In the genomic region with DNA sequence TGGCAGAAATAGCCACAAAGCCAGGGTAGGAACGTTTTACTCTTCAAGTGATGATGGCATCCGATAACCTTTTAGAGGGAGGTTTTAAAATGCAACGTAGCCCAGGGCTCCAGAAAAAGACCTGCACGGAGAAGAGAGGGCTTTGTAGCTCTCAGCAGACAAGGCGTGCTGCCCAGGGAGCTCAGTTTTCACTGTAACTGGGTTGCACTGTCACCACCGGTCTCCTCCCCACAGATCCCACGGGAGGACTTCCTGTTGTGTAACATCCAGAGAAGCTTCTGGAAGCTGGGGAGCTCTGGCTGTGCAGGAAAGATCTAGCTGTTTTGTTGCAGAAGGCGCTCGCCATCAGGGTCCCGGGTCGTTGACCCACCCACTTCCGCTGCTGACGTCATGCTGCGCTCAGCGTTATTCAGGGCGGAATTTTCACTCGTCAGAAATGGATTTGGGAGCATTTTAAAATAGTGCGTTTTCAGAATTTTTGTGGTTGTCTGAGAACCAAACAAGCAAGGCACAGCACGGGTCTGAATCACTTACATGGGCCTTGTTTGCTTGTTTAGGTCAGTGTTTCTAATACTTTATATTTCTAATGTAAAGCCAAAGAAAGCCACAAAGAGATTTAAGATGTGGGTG, we compare ENCODE assay signal across 10 cellular contexts. TPM values are rescaled to one million over a fixed set of nuclear protein-coding genes. Genes with fewer than 3 reads are reported as not detected.
DNase-seq lines count a peak whose midpoint lies in the region; ATAC-seq, FAIRE-seq and TF ChIP-seq lines count a peak whose summit lies in the region.
"Had no signal": no experiment of that assay in that cellular context is flagged by ENCODE, and none has a peak within 500 bp of the region (broad histone marks: within the 10 kb centered on the region; RNA-seq: fewer than 3 reads in every experiment).

No MANE protein-coding gene starts in this region.

- CTCF ChIA-PET in HepG2 (lab: Yijun Ruan, JAX; ENCODE audit: low intra/inter-chr PET ratio, low total read pairs), result no interaction called here

- intact Hi-C loops in HepG2 (cut with micrococcal nuclease; ENCODE audit: unreplicated experiment), result no loop called here

- no peak for FAIRE-seq in HepG2 (lab: Jason Lieb, UNC)

- BruUV-seq in HepG2 (replicated peaks; lab: Mats Ljungman, UMichigan), result no TSS peak

- H2AFZ ChIP-seq in HepG2 (ENCODE audit: low read length), result no peak overlapping the region

- peaks cover 2 to 4% of the 10 kb centered on the region in 2 experiments; a peak in 2 of 5 replicates for H3K36me3 ChIP-seq in HepG2 (replicated peaks in 1 of 2; ENCODE audit: control insufficient read depth in 1 of 2, insufficient read depth in 2 of 2, low read length in 2 of 2)

- TF ChIP-seq POLR2A in HepG2 (IDR thresholded peaks at IDR 0.05; ENCODE audit: insufficient read depth in 1 of 2, low read depth in 2 of 2, low read length in 2 of 2), result no peak

- no peak for TF ChIP-seq CTCF in HepG2 (CRISPR knock-in tag; IDR thresholded peaks at IDR 0.05)
- TF ChIP-seq CTCF in GM13976 (IDR thresholded peaks at IDR 0.05; ENCODE audit: borderline replicate concordance, control extremely low read depth, extremely low read depth, insufficient read depth, missing control alignments), result no peak

- H3K9ac ChIP-seq in HepG2 (ENCODE audit: insufficient read depth, low read depth, low read length), result no peak overlapping the region

- peak overlapping the region; percentile 85 for H3K27ac ChIP-seq in cingulate gyrus (ENCODE audit: low read depth, low read length)
- H3K27ac ChIP-seq in HepG2 (ENCODE audit: extremely low read length, insufficient read depth, low read length), result no peak overlapping the region

- peaks cover 92% of the 10 kb centered on the region for H3K79me2 ChIP-seq in HepG2 (ENCODE audit: insufficient read depth, low read length)

- H3K4me2 ChIP-seq in HepG2 (ENCODE audit: low read depth, low read length), result no peak overlapping the region

- H4K20me1 ChIP-seq in HepG2 (ENCODE audit: insufficient read depth, low read length), result peaks cover 67% of the 10 kb centered on the region

- in situ Hi-C loops in HepG2 (cut with HindIII; ENCODE audit: extremely low pct_ligation_motif_present, low pct_unique_long_range_greater_than_20kb) (no loop called here), GM13976 (cut with MboI; ENCODE audit: low sequenced_read_pairs, unreplicated experiment) (no loop called here)

- ATAC-seq in HepG2, result no peak

- POLR2A ChIA-PET in HepG2 (lab: Yijun Ruan, JAX), result interaction anchor here (0.7 kb wide), 1 partner anchor 16 kb away, joined by 3 read pairs; no protein-coding TSS in a partner anchor

- no peaks in the 10 kb centered on the region for H3K27me3 ChIP-seq in HepG2 (ENCODE audit: control insufficient read depth in 1 of 2, insufficient read depth in 2 of 2, low read length in 2 of 2)

- 95% methylated on average over 17 of the region's 19 CpGs for WGBS in HepG2 (ENCODE audit: low lambda C conversion rate)

- TF ChIP-seq EP300 in HepG2 (IDR thresholded peaks at IDR 0.05; ENCODE audit: low read depth in 2 of 2, low read length in 2 of 2), result no peak
- no peak for TF ChIP-seq EP300 in HepG2 (CRISPR knock-in tag; IDR thresholded peaks at IDR 0.05; ENCODE audit: borderline replicate concordance)

- H3K9me3 ChIP-seq in HepG2 (ENCODE audit: low read length), result no peaks in the 10 kb centered on the region

- peaks cover 22% of the 10 kb centered on the region for H3K4me1 ChIP-seq in HepG2 (ENCODE audit: insufficient read depth, low read length)

- DNase-seq in HT1080 (ENCODE audit: low read depth) (peak; percentile 82), HepG2 (ENCODE audit: low spot score) (no peak), superior temporal gyrus (ENCODE audit: extremely low spot score) (peak; percentile 39), iPS-NIHi7 (ENCODE audit: extremely low spot score) (no peak), GM13976 (ENCODE audit: low spot score) (no peak)
- no peak for DNase-seq in stimulated activated CD4-positive, alpha-beta T cell treated with anti-CD3 and anti-CD28 coated beads, Interleukin-4, amount 100 ng/mL, for 1 hour
- no peak for DNase-seq in activated CD8-positive, alpha-beta memory T cell treated with anti-CD3 and anti-CD28 coated beads, Interleukin-2, amount 50 U/mL, for 48 hours
- DNase-seq: activated B cell treated with CpG ODN at 0.5 μM for 24 hours, NCI-H146 had no signal

- TF ChIP-seq RAD21 in HepG2 (CRISPR knock-in tag; IDR thresholded peaks at IDR 0.05), result no peak

- no peak overlapping the region for H3K4me3 ChIP-seq in HepG2 (replicated peaks in 1 of 3; ENCODE audit: insufficient read depth in 1 of 3, low read depth in 2 of 3, low read length in 3 of 3)

TF ChIP-seq in HepG2, 621 proteins besides CTCF, POLR2A, EP300 and RAD21 (continues in another document):
- TF ChIP-seq, protein P1, sequence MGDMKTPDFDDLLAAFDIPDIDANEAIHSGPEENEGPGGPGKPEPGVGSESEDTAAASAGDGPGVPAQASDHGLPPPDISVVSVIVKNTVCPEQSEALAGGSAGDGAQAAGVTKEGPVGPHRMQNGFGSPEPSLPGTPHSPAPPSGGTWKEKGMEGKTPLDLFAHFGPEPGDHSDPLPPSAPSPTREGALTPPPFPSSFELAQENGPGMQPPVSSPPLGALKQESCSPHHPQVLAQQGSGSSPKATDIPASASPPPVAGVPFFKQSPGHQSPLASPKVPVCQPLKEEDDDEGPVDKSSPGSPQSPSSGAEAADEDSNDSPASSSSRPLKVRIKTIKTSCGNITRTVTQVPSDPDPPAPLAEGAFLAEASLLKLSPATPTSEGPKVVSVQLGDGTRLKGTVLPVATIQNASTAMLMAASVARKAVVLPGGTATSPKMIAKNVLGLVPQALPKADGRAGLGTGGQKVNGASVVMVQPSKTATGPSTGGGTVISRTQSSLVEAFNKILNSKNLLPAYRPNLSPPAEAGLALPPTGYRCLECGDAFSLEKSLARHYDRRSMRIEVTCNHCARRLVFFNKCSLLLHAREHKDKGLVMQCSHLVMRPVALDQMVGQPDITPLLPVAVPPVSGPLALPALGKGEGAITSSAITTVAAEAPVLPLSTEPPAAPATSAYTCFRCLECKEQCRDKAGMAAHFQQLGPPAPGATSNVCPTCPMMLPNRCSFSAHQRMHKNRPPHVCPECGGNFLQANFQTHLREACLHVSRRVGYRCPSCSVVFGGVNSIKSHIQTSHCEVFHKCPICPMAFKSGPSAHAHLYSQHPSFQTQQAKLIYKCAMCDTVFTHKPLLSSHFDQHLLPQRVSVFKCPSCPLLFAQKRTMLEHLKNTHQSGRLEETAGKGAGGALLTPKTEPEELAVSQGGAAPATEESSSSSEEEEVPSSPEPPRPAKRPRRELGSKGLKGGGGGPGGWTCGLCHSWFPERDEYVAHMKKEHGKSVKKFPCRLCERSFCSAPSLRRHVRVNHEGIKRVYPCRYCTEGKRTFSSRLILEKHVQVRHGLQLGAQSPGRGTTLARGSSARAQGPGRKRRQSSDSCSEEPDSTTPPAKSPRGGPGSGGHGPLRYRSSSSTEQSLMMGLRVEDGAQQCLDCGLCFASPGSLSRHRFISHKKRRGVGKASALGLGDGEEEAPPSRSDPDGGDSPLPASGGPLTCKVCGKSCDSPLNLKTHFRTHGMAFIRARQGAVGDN (CRISPR knock-in tag; IDR thresholded peaks at IDR 0.05), result peak; percentile 27; the same call in 1 of the 2 replicates
- TF ChIP-seq, protein P2, sequence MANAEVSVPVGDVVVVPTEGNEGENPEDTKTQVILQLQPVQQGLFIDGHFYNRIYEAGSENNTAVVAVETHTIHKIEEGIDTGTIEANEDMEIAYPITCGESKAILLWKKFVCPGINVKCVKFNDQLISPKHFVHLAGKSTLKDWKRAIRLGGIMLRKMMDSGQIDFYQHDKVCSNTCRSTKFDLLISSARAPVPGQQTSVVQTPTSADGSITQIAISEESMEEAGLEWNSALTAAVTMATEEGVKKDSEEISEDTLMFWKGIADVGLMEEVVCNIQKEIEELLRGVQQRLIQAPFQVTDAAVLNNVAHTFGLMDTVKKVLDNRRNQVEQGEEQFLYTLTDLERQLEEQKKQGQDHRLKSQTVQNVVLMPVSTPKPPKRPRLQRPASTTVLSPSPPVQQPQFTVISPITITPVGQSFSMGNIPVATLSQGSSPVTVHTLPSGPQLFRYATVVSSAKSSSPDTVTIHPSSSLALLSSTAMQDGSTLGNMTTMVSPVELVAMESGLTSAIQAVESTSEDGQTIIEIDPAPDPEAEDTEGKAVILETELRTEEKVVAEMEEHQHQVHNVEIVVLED (CRISPR knock-in tag; IDR thresholded peaks at IDR 0.05; ENCODE audit: borderline replicate concordance), result no peak
- TF ChIP-seq CBFB (CRISPR knock-in tag; IDR thresholded peaks at IDR 0.05) (no peak), MBNL3 (CRISPR knock-in tag; conservative IDR thresholded peaks at IDR 0.05) (no peak), ZNF263 (CRISPR knock-in tag; IDR thresholded peaks at IDR 0.05) (peak; percentile 66; the same call in 1 of the 2 replicates)

RNA-seq across cellular contexts. Expression of a gene that starts 50.8 kb away (rescaled TPM):
- total RNA-seq in HT1080 (2014; rRNA removed; shearing (Covaris generic)), result 5.0 and 7.7 TPM in 2 replicates
- polyA plus RNA-seq in HT1080 (2015; cell fraction: cytosol; rRNA removed), result 9.0 and 11.3 TPM in 2 replicates
- 18.7 and 20.4 TPM in 2 replicates for polyA plus RNA-seq in HT1080 (2015; cell fraction: nucleus; rRNA removed)
- 18.4 and 18.9 TPM in 2 replicates for total RNA-seq in HepG2 (2016; rRNA removed; fragmentation: Illumina TruSeq; extraction: Trizol)
- total RNA-seq in HepG2 (2016; cell fraction: cytosol; rRNA removed; fragmentation: Illumina TruSeq; extraction: Trizol; ENCODE audit: low read depth), result 5.5 and 6.6 TPM in 2 replicates
- total RNA-seq in HepG2 (2016; cell fraction: insoluble cytoplasmic fraction; rRNA removed; fragmentation: Illumina TruSeq; extraction: Trizol), result 13.9 and 19.4 TPM in 2 replicates
- 12.7 and 14.7 TPM in 2 replicates for total RNA-seq in HepG2 (2016; cell fraction: membrane; rRNA removed; fragmentation: Illumina TruSeq; extraction: Trizol)
- total RNA-seq in HepG2 (2016; cell fraction: nucleus; rRNA removed; fragmentation: Illumina TruSeq; extraction: Trizol), result 44.6 and 51.9 TPM in 2 replicates
- 20.1 and 24.0 TPM in 2 replicates for polyA plus RNA-seq in HepG2 (2011; rRNA removed)
- 13.1 and 13.2 TPM in 2 replicates for polyA plus RNA-seq in HepG2 (2011; cell fraction: cytosol; rRNA removed)
- polyA plus RNA-seq in HepG2 (2011; cell fraction: nucleus; rRNA removed), result 168 and 195 TPM in 2 replicates
- polyA plus RNA-seq in HepG2 (2012), result 36.8 and 55.4 TPM in 2 replicates
- 1.3 and 1.5 TPM in 2 replicates for polyA plus RNA-seq in HepG2 (2016; cell fraction: cytosol; fragmentation: Illumina TruSeq; extraction: Trizol; ENCODE audit: low read depth)
- 12.9 TPM in 2 replicates for polyA plus RNA-seq in HepG2 (2016; cell fraction: insoluble cytoplasmic fraction; fragmentation: Illumina TruSeq; extraction: Trizol; ENCODE audit: low read depth)
- polyA plus RNA-seq in HepG2 (2016; cell fraction: membrane; fragmentation: Illumina TruSeq; extraction: Trizol; ENCODE audit: low read depth), result 3.0 and 3.7 TPM in 2 replicates
- polyA plus RNA-seq in HepG2 (2016; cell fraction: nucleus; fragmentation: Illumina TruSeq; extraction: Trizol; ENCODE audit: insufficient read depth, low read depth), result 72.0 and 87.4 TPM in 2 replicates
- polyA minus RNA-seq in HepG2 (2011; rRNA and poly(A)+ RNA removed; ENCODE audit: low replicate concordance), result 14.4 and 71.9 TPM in 2 replicates
- 42.1 and 46.7 TPM in 2 replicates for polyA minus RNA-seq in HepG2 (2011; cell fraction: cytosol; rRNA and poly(A)+ RNA removed)
- polyA minus RNA-seq in HepG2 (2011; cell fraction: nucleus; rRNA and poly(A)+ RNA removed), result 107 and 137 TPM in 2 replicates

Comparison
In these comparisons a context has a peak if more than half of its experiments do, and no peak if none do; other contexts are left out.
1. DNase-seq: peak in HT1080 (single experiment) and superior temporal gyrus (single experiment); none in HepG2 (single experiment), iPS-NIHi7 (single experiment), stimulated activated CD4-positive, alpha-beta T cell treated with anti-CD3 and anti-CD28 coated beads, Interleukin-4, amount 100 ng/mL, for 1 hour (single experiment), GM13976 (single experiment) and activated CD8-positive, alpha-beta memory T cell treated with anti-CD3 and anti-CD28 coated beads, Interleukin-2, amount 50 U/mL, for 48 hours (single experiment).